In genomic region chrX:19628006-19628575, GRCh38 we compare ENCODE assay signal across 19 cellular contexts.
A peak's percentile ranks its signal among the peaks of the same experiment; 100 is the strongest.
DNase-seq lines count a peak whose midpoint lies in the region; ATAC-seq and TF ChIP-seq lines count a peak whose summit lies in the region.
"Had no signal": no experiment of that assay in that cellular context is flagged by ENCODE, and none has a peak within 500 bp of the region (broad histone marks: within the 10 kb centered on the region; RNA-seq: fewer than 3 reads in every experiment).

No MANE protein-coding gene starts in this region.

- no peaks in the 10 kb centered on the region for H3K9me3 ChIP-seq in CD8-positive, alpha-beta T cell (ENCODE audit: low read length)
- H3K9me3 ChIP-seq in SJSA1 (replicated peaks) = no peaks in the 10 kb centered on the region
- H3K9me3 ChIP-seq: BLaER1 treated with 17β-estradiol and CSF1 and Interleukin-3, amounts not matched to agents 10 nM and 100 nM; body of pancreas; pancreas; spleen had no signal

- no peaks in the 10 kb centered on the region for H3K27me3 Mint-ChIP-seq in CD8-positive, alpha-beta T cell (ENCODE audit: low read depth)
- peaks cover 3% of the 10 kb centered on the region for H3K27me3 Mint-ChIP-seq in nephron (ENCODE audit: low read depth)

- DNase-seq in CD8-positive, alpha-beta T cell = no peak
- DNase-seq in SJSA1 (ENCODE audit: low read depth in 1 of 2, low spot score in 2 of 2) (no peak), omental fat pad (ENCODE audit: low spot score) (no peak), NCI-H526 treated with DMSO at 0.1 percent for 48 hours (lab: John Stamatoyannopoulos, UW) (no peak), mucosa of gallbladder (ENCODE audit: low spot score) (no peak)
- DNase-seq in activated CD4-positive, alpha-beta T cell treated with anti-CD3 and anti-CD28 coated beads, Interleukin-2, amount 50 U/mL, for 48 hours = no peak
- DNase-seq: activated CD4-positive, CD25-positive, alpha-beta regulatory T cell treated with anti-CD3 and anti-CD28 coated beads, Interleukin-2, amount 50 U/mL, for 72 hours; activated T-cell treated with anti-CD3 and anti-CD28 coated beads, Interleukin-2, amount 50 U/mL, for 48 hours; body of pancreas; effector CD4-positive, alpha-beta T cell; foreskin keratinocyte; NCI-H345; OCI-M1; pancreas; spleen had no signal

- H3K4me3 ChIP-seq in CD8-positive, alpha-beta T cell (ENCODE audit: low read depth, low read length) = no peak overlapping the region
- no peak overlapping the region for H3K4me3 ChIP-seq in SJSA1
- H3K4me3 ChIP-seq: BLaER1 treated with 17β-estradiol and CSF1 and Interleukin-3, amounts not matched to agents 10 nM and 100 nM; body of pancreas; pancreas; spleen had no signal

- intact Hi-C loops in CD8-positive, alpha-beta T cell (cut with DNase I, micrococcal nuclease) = no loop called here

- no peak for TF ChIP-seq CTCF in CD8-positive, alpha-beta T cell (IDR thresholded peaks at IDR 0.05)
- TF ChIP-seq CTCF in nephron (IDR thresholded peaks at IDR 0.05; ENCODE audit: unreplicated experiment in 3 of 3) (no peak), omental fat pad (IDR thresholded peaks at IDR 0.05) (no peak)

- no peak overlapping the region for H3K4me3 Mint-ChIP-seq in CD8-positive, alpha-beta T cell
- no peak overlapping the region for H3K4me3 Mint-ChIP-seq in nephron

- POLR2A ChIA-PET in CD8-positive, alpha-beta T cell (lab: Charles Lee) = no interaction called here

- H3K4me1 ChIP-seq in CD8-positive, alpha-beta T cell (ENCODE audit: insufficient read depth, low read length) = peaks cover 13% of the 10 kb centered on the region
- H3K4me1 ChIP-seq in SJSA1 (replicated peaks) = peaks cover 17% of the 10 kb centered on the region
- H3K4me1 ChIP-seq: body of pancreas, pancreas had no signal

- H3K36me3 Mint-ChIP-seq in CD8-positive, alpha-beta T cell = peaks cover 66% of the 10 kb centered on the region
- no peaks in the 10 kb centered on the region for H3K36me3 Mint-ChIP-seq in nephron (ENCODE audit: low read depth)

- H3K4me1 Mint-ChIP-seq in CD8-positive, alpha-beta T cell (ENCODE audit: low read depth) = peaks cover 63% of the 10 kb centered on the region
- peaks cover 5% of the 10 kb centered on the region for H3K4me1 Mint-ChIP-seq in nephron

- H3K36me3 ChIP-seq in CD8-positive, alpha-beta T cell (ENCODE audit: insufficient read depth, low read length) = no peaks in the 10 kb centered on the region
- H3K36me3 ChIP-seq in SJSA1 = no peaks in the 10 kb centered on the region
- H3K36me3 ChIP-seq: pancreas had no signal

- ATAC-seq in CD8-positive, alpha-beta T cell = no peak
- ATAC-seq in omental fat pad (ENCODE audit: low FRiP score) = no peak
- ATAC-seq: body of pancreas, pancreas had no signal

- H3K27me3 ChIP-seq in CD8-positive, alpha-beta T cell (ENCODE audit: insufficient read depth, low read length) = no peaks in the 10 kb centered on the region
- no peaks in the 10 kb centered on the region for H3K27me3 ChIP-seq in SJSA1 (replicated peaks)
- H3K27me3 ChIP-seq: BLaER1 treated with 17β-estradiol and CSF1 and Interleukin-3, amounts not matched to agents 10 nM and 100 nM; body of pancreas; foreskin keratinocyte; pancreas; spleen had no signal

- H3K27ac ChIP-seq in CD8-positive, alpha-beta T cell (ENCODE audit: low read depth, low read length) = no peak overlapping the region
- 0 out of 2 replicates have a peak overlapping the region, but pooled peaks have one; percentile 15 for H3K27ac ChIP-seq in SJSA1
- H3K27ac ChIP-seq in cingulate gyrus (ENCODE audit: low read depth, low read length) = peak overlapping the region; percentile 49
- H3K27ac ChIP-seq: BLaER1 treated with 17β-estradiol and CSF1 and Interleukin-3, amounts not matched to agents 10 nM and 100 nM; body of pancreas; foreskin keratinocyte; KMS-11; pancreas; spleen had no signal

- CTCF ChIA-PET in CD8-positive, alpha-beta T cell (lab: Charles Lee) = interaction anchor here (1.0 kb wide), 1 partner anchor 46 kb away, joined by 3 read pairs; no protein-coding TSS in a partner anchor

- no peaks in the 10 kb centered on the region for H3K9me3 Mint-ChIP-seq in CD8-positive, alpha-beta T cell
- H3K9me3 Mint-ChIP-seq in nephron = peaks cover 3% of the 10 kb centered on the region

- H3K27ac Mint-ChIP-seq in CD8-positive, alpha-beta T cell = peak overlapping the region; percentile 77
- peak overlapping the region in 2 of 3 experiments; percentile 12 to 21 for H3K27ac Mint-ChIP-seq in nephron
